ENCODE assay signal across 8 cellular contexts in the genomic region with DNA sequence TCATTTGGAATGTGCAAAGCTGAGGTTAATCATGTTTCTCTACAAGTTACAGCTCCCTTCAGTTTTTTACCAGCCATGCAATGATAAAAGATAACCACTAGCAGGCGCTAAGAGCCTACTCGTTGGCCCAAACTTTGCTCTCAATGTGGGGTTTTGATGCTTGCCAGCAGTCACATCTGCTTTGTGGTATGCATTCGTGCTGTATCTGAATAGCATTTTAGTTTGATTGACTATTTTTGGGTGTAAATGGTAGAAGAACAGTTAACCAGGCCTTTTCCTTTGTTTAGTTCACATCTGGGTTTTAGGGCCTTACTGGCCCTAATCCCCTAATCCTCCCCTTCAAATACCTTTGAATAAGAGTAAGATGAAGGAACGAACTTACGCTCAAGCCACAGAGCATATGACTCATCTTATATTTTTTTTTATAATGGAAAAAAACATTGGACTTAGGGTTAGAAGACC. TPM values are rescaled to one million over a fixed set of nuclear protein-coding genes. Genes with fewer than 3 reads are reported as not detected.
DNase-seq lines count a peak whose midpoint lies in the region; ATAC-seq, FAIRE-seq and TF ChIP-seq lines count a peak whose summit lies in the region.

No MANE protein-coding gene starts in this region.

- no peaks in the 10 kb centered on the region for H3K36me3 ChIP-seq in body of pancreas (replicated peaks in 1 of 2; ENCODE audit: insufficient read depth in 1 of 2, low read depth in 2 of 2)

- TF ChIP-seq POLR2A in body of pancreas (IDR thresholded peaks at IDR 0.05), result no peak

- intact Hi-C loops in body of pancreas (cut with DNase I), result loop anchor here (10.0 kb wide), 1 partner anchor 401 kb away; no protein-coding TSS in a partner anchor
- intact Hi-C loops in activated T-helper 2 cell treated with anti-CD3 and anti-CD28 coated beads, Interferon-gamma antibody, Interleukin-2, Interleukin-4, amounts not matched to agents 10 μg/mL and 5 μg/mL and 100 μg/mL, durations not matched to agents 14 hours and 24 hours and 36 hours (cut with micrococcal nuclease), result loop anchor here (1.0 to 10.0 kb wide), 4 partner anchors 83 to 398 kb away; a partner anchor contains a TSS

- H3K27me3 Mint-ChIP-seq in immature natural killer cell (ENCODE audit: low read depth in 3 of 3), result peaks cover 3 to 10% (median 6%) of the 10 kb centered on the region in 3 donors
- peaks cover 35% of the 10 kb centered on the region for H3K27me3 Mint-ChIP-seq in activated T-helper 2 cell treated with anti-CD3 and anti-CD28 coated beads, Interferon-gamma antibody, Interleukin-2, Interleukin-4, amounts not matched to agents 10 μg/mL and 5 μg/mL and 100 μg/mL, durations not matched to agents 14 hours and 24 hours and 36 hours (ENCODE audit: low read depth)

- TF ChIP-seq CTCF in body of pancreas (IDR thresholded peaks at IDR 0.05), result peak; percentile 86 to 95 (median 90)

- H3K9me3 Mint-ChIP-seq in immature natural killer cell, result no peaks in the 10 kb centered on the region
- no peaks in the 10 kb centered on the region for H3K9me3 Mint-ChIP-seq in activated T-helper 2 cell treated with anti-CD3 and anti-CD28 coated beads, Interferon-gamma antibody, Interleukin-2, Interleukin-4, amounts not matched to agents 10 μg/mL and 5 μg/mL and 100 μg/mL, durations not matched to agents 14 hours and 24 hours and 36 hours

- peaks cover 0 to 3% (median 0%) of the 10 kb centered on the region in 3 donors for H3K36me3 Mint-ChIP-seq in immature natural killer cell
- no peaks in the 10 kb centered on the region for H3K36me3 Mint-ChIP-seq in activated T-helper 2 cell treated with anti-CD3 and anti-CD28 coated beads, Interferon-gamma antibody, Interleukin-2, Interleukin-4, amounts not matched to agents 10 μg/mL and 5 μg/mL and 100 μg/mL, durations not matched to agents 14 hours and 24 hours and 36 hours (ENCODE audit: low read depth)

- no peak overlapping the region for H3K27ac Mint-ChIP-seq in immature natural killer cell
- H3K27ac Mint-ChIP-seq in activated T-helper 2 cell treated with anti-CD3 and anti-CD28 coated beads, Interferon-gamma antibody, Interleukin-2, Interleukin-4, amounts not matched to agents 10 μg/mL and 5 μg/mL and 100 μg/mL, durations not matched to agents 14 hours and 24 hours and 36 hours, result no peak overlapping the region

- no peak for FAIRE-seq in RCC 7860 (lab: Jason Lieb, UNC)

- H3K27ac ChIP-seq in body of pancreas, result no peak overlapping the region

- DNase-seq in COLO668 (lab: John Stamatoyannopoulos, UW; ENCODE audit: unreplicated experiment) (peak; percentile 21), M059J (ENCODE audit: low read depth) (peak; percentile 89), RCC 7860 (ENCODE audit: low spot score) (peak; percentile 52), body of pancreas (peak; percentile 23 to 51 (median 43)), immature natural killer cell (peak; percentile 27 to 43 (median 40))
- peak; percentile 27 for DNase-seq in stimulated activated CD4-positive, alpha-beta T cell treated with anti-CD3 and anti-CD28 coated beads, Interleukin-1b, Interleukin-23, amount 100 ng/mL, for 48 hours
- DNase-seq in activated T-helper 2 cell treated with anti-CD3 and anti-CD28 coated beads, Interferon-gamma antibody, Interleukin-2, Interleukin-4, amounts not matched to agents 10 μg/mL and 5 μg/mL and 100 μg/mL, durations not matched to agents 14 hours and 24 hours and 36 hours (ENCODE audit: low spot score), result no peak

- ATAC-seq in GM18909 (IDR thresholded peaks at IDR 0.05; ENCODE audit: poor library complexity, unreplicated experiment) (peak; percentile 63), body of pancreas (no peak)

- peaks cover 0 to 2% of the 10 kb centered on the region in 2 donors for H3K27me3 ChIP-seq in body of pancreas

- no peaks in the 10 kb centered on the region for H3K9me3 ChIP-seq in body of pancreas

- peaks cover 6 to 8% of the 10 kb centered on the region in 2 donors for H3K4me1 Mint-ChIP-seq in immature natural killer cell
- H3K4me1 Mint-ChIP-seq in activated T-helper 2 cell treated with anti-CD3 and anti-CD28 coated beads, Interferon-gamma antibody, Interleukin-2, Interleukin-4, amounts not matched to agents 10 μg/mL and 5 μg/mL and 100 μg/mL, durations not matched to agents 14 hours and 24 hours and 36 hours (ENCODE audit: low read depth), result peaks cover 3% of the 10 kb centered on the region

- 29 to 31% methylated on average over 5 of the region's 5 CpGs for whole genome bisulfite sequencing in body of pancreas, 2 donors

- no peak overlapping the region for H3K4me3 Mint-ChIP-seq in immature natural killer cell
- H3K4me3 Mint-ChIP-seq in activated T-helper 2 cell treated with anti-CD3 and anti-CD28 coated beads, Interferon-gamma antibody, Interleukin-2, Interleukin-4, amounts not matched to agents 10 μg/mL and 5 μg/mL and 100 μg/mL, durations not matched to agents 14 hours and 24 hours and 36 hours (ENCODE audit: low read depth), result no peak overlapping the region

- H3K4me1 ChIP-seq in body of pancreas, result peaks cover 11% of the 10 kb centered on the region

- no peak overlapping the region for H3K4me3 ChIP-seq in body of pancreas

RNA-seq across cellular contexts. Expression of a gene that starts 4.4 kb away (rescaled TPM):
- 39.0 and 39.7 TPM in 2 replicates for total RNA-seq in M059J (2014; rRNA removed; shearing (Covaris generic))
- 1 to 10 TPM; 3.9 to 5.6 TPM for total RNA-seq in body of pancreas
- not detected for polyA plus RNA-seq in immature natural killer cell
- 0.18 TPM in 1 of 2 replicates, not detected in the other for total RNA-seq in activated T-helper 2 cell treated with anti-CD3 and anti-CD28 coated beads, Interferon-gamma antibody, Interleukin-2, Interleukin-4, amounts not matched to agents 10 μg/mL and 5 μg/mL and 100 μg/mL, durations not matched to agents 14 hours and 24 hours and 36 hours

RNA-seq across cellular contexts. Expression of a gene that starts 56.7 kb away (rescaled TPM):
- 33.5 and 36.8 TPM in 2 replicates for total RNA-seq in M059J (2014; rRNA removed; shearing (Covaris generic))
- total RNA-seq in body of pancreas, result 10 to 100 TPM; 17.5 to 22.6 TPM
- 10 to 100 TPM in 2 of 3 donors, 1 to 10 TPM in 1; 4.9 to 10.8 (median 10.5) TPM for polyA plus RNA-seq in immature natural killer cell
- total RNA-seq in activated T-helper 2 cell treated with anti-CD3 and anti-CD28 coated beads, Interferon-gamma antibody, Interleukin-2, Interleukin-4, amounts not matched to agents 10 μg/mL and 5 μg/mL and 100 μg/mL, durations not matched to agents 14 hours and 24 hours and 36 hours, result 31.2 and 33.2 TPM in 2 replicates
